Comparison of ENCODE assay signal across 1 cellular context in the genomic region with DNA sequence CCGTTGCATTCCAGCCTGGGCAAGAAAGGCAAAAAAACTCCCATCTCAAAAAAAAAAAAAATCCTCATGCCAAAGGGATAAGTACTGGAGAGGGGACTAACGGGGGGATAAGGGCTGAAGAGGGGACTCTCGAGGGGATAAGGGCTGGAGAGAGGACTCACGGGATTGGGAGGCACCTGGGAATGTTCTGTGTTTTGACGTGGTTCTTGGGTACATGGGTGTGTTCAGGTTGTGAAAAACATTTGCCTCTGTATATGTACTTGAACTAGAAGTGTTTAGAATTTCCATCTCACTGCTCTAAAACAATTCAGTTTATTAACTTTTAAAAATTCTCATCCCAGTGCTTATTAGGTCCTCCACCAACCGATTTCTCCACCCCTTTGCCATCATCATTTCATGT.
TF ChIP-seq lines count a peak whose summit lies in the region.

No MANE protein-coding gene starts in this region.

TF ChIP-seq in H1, 55 proteins besides CTCF, POLR2A, EP300 and RAD21:
- TF ChIP-seq SUZ12 (IDR thresholded peaks at IDR 0.05; ENCODE audit: low read length) (no peak), CBX5 (IDR thresholded peaks at IDR 0.05; ENCODE audit: low read depth, low read length) (no peak), POU5F1 (IDR thresholded peaks at IDR 0.05; ENCODE audit: low read depth, low read length) (no peak), BACH1 (IDR thresholded peaks at IDR 0.05; ENCODE audit: low read length) (no peak)
